ENCODE assay signal across 27 cellular contexts in genomic region chr12:86173044-86173443, GRCh38.
"Had no signal": no experiment of that assay in that cellular context is flagged by ENCODE, and none has a peak within 500 bp of the region (broad histone marks: within the 10 kb centered on the region; RNA-seq: fewer than 3 reads in every experiment).

No MANE protein-coding gene starts in this region.

- H2AFZ ChIP-seq: neural progenitor cell had no signal

- H3K36me3 ChIP-seq: neural progenitor cell, pancreas, prostate gland, spleen, suprapubic skin, tibial artery, transverse colon, upper lobe of right lung, uterus had no signal

- H3K27me3 ChIP-seq: neural progenitor cell, pancreas, spleen, suprapubic skin, testis, tibial artery, transverse colon, upper lobe of right lung, uterus had no signal

- H3K4me1 ChIP-seq: neural progenitor cell, pancreas, prostate gland, spleen, suprapubic skin, testis, tibial artery, transverse colon, upper lobe of right lung, uterus had no signal

- DNase-seq: naive thymus-derived CD4-positive, alpha-beta T cell; natural killer cell; occipital lobe; pancreas; right cardiac atrium; spleen; stimulated activated CD4-positive, alpha-beta T cell treated with anti-CD3 and anti-CD28 coated beads, Interleukin-12 subunit alpha, Interleukin-12 subunit beta, amount 100 ng/mL, for 4 hours; stimulated activated CD4-positive, alpha-beta T cell treated with anti-CD3 and anti-CD28 coated beads, Interleukin-1b, Interleukin-23, amount 100 ng/mL, for 48 hours; stimulated activated CD4-positive, alpha-beta T cell treated with anti-CD3 and anti-CD28 coated beads, Interleukin-4, amount 100 ng/mL, for 1 hour; stimulated activated CD4-positive, alpha-beta T cell treated with anti-CD3 and anti-CD28 coated beads, Interleukin-4, amount 100 ng/mL, for 4 hours; stimulated activated CD8-positive, alpha-beta memory T cell treated with anti-CD3 and anti-CD28 coated beads, Interleukin-4, amount 100 ng/mL, for 48 hours; stimulated activated naive CD4-positive, alpha-beta T cell; stimulated activated naive CD8-positive, alpha-beta T cell treated with anti-CD3 and anti-CD28 coated beads, Interleukin-15, amount 100 ng/mL, for 72 hours; stimulated activated naive CD8-positive, alpha-beta T cell treated with anti-CD3 and anti-CD28 coated beads, Interleukin-15, Interleukin-2, amounts not matched to agents 100 U/mL and 50 U/mL, for 24 hours; substantia nigra; testis; tibial artery; transverse colon; upper lobe of right lung; uterus had no signal

- H3K4me2 ChIP-seq: neural progenitor cell, smooth muscle cell had no signal

- H3K9me3 ChIP-seq: pancreas, prostate gland, spleen, suprapubic skin, testis, tibial artery, transverse colon, upper lobe of right lung, uterus had no signal

- ATAC-seq: naive thymus-derived CD4-positive, alpha-beta T cell; natural killer cell; pancreas; right cardiac atrium; sciatic nerve; stimulated activated memory B cell treated with anti-CD40 and anti-IgM and Interleukin-4, amounts not matched to agents 10 μg/mL and 1 μg/mL and 100 μg/mL, for 72 hours; stimulated activated naive CD8-positive, alpha-beta T cell treated with anti-CD3 and anti-CD28 coated beads, Interleukin-15, amount 100 ng/mL, for 72 hours; stimulated activated naive CD8-positive, alpha-beta T cell treated with anti-CD3 and anti-CD28 coated beads, Interleukin-15, Interleukin-2, amounts not matched to agents 100 U/mL and 50 U/mL, for 24 hours; upper lobe of right lung had no signal

- H3K4me3 ChIP-seq: neural progenitor cell, pancreas, prostate gland, skin epidermis, smooth muscle cell, spleen, suprapubic skin, testis, tibial artery, transverse colon, upper lobe of right lung, uterus had no signal

- FAIRE-seq: pancreas had no signal

- H3K9ac ChIP-seq: neural progenitor cell had no signal

- H3K27ac ChIP-seq: neural progenitor cell, pancreas, prostate gland, skin epidermis, spleen, suprapubic skin, testis, tibial artery, transverse colon, upper lobe of right lung, uterus had no signal
